In genomic region chr19:10471909-10472308, GRCh38 we compare ENCODE assay signal across 8 cellular contexts. TPM values are rescaled to one million over a fixed set of nuclear protein-coding genes. Genes with fewer than 3 reads are reported as not detected.
DNase-seq lines count a peak whose midpoint lies in the region; ATAC-seq and TF ChIP-seq lines count a peak whose summit lies in the region.

No MANE protein-coding gene starts in this region.

- no peaks in the 10 kb centered on the region for H3K36me3 Mint-ChIP-seq in activated CD4-positive, alpha-beta T cell treated with anti-CD3 and anti-CD28 coated beads for 36 hours (ENCODE audit: low read depth)
- no peaks in the 10 kb centered on the region for H3K36me3 Mint-ChIP-seq in nephron (ENCODE audit: low read depth)

- H3K4me1 Mint-ChIP-seq in activated CD4-positive, alpha-beta T cell treated with anti-CD3 and anti-CD28 coated beads for 36 hours: no peaks in the 10 kb centered on the region
- no peaks in the 10 kb centered on the region for H3K4me1 Mint-ChIP-seq in nephron

- POLR2A ChIA-PET in activated CD4-positive, alpha-beta T cell treated with anti-CD3 and anti-CD28 coated beads for 36 hours (lab: Charles Lee): interaction anchor here (0.6 kb wide), 1 partner anchor 131 kb away, joined by 3 read pairs; no protein-coding TSS in a partner anchor

- no peaks in the 10 kb centered on the region for H3K9me3 Mint-ChIP-seq in activated CD4-positive, alpha-beta T cell treated with anti-CD3 and anti-CD28 coated beads for 36 hours (ENCODE audit: low read depth)
- no peaks in the 10 kb centered on the region for H3K9me3 Mint-ChIP-seq in nephron

- H3K4me3 Mint-ChIP-seq in activated CD4-positive, alpha-beta T cell treated with anti-CD3 and anti-CD28 coated beads for 36 hours: no peak overlapping the region
- H3K4me3 Mint-ChIP-seq in nephron: no peak overlapping the region

- intact Hi-C loops in activated CD4-positive, alpha-beta T cell treated with anti-CD3 and anti-CD28 coated beads for 36 hours (cut with DNase I, micrococcal nuclease): no loop called here

- ATAC-seq in activated CD4-positive, alpha-beta T cell treated with anti-CD3 and anti-CD28 coated beads for 36 hours: peak; percentile 60
- ATAC-seq in GM21529 (IDR thresholded peaks at IDR 0.05; ENCODE audit: unreplicated experiment): no peak

- DNase-seq in activated CD4-positive, alpha-beta T cell treated with anti-CD3 and anti-CD28 coated beads for 36 hours: no peak
- no peak for DNase-seq in activated CD4-positive, alpha-beta T cell treated with anti-CD3 and anti-CD28 coated beads, Interleukin-2, amount 50 U/mL, for 4 hours
- DNase-seq in NCI-H128 (lab: John Stamatoyannopoulos, UW; ENCODE audit: unreplicated experiment) (peak; percentile 29), amniotic stem cell (lab: John Stamatoyannopoulos, UW) (peak; percentile 24), anterior cingulate cortex (lab: John Stamatoyannopoulos, UW) (no peak)
- DNase-seq in NK-92 treated with Interleukin-12 subunit alpha and Interleukin-12 subunit beta, amount 100 ng/mL, for 24 hours (lab: John Stamatoyannopoulos, UW): no peak

- H3K27me3 Mint-ChIP-seq in activated CD4-positive, alpha-beta T cell treated with anti-CD3 and anti-CD28 coated beads for 36 hours: peaks cover 2% of the 10 kb centered on the region
- no peaks in the 10 kb centered on the region for H3K27me3 Mint-ChIP-seq in nephron (ENCODE audit: low read depth)

- TF ChIP-seq CTCF in nephron (IDR thresholded peaks at IDR 0.05; ENCODE audit: unreplicated experiment in 3 of 3): peak; percentile 36 to 51 (median 37)

- H3K27ac Mint-ChIP-seq in activated CD4-positive, alpha-beta T cell treated with anti-CD3 and anti-CD28 coated beads for 36 hours: no peak overlapping the region
- H3K27ac Mint-ChIP-seq in nephron: no peak overlapping the region

- CTCF ChIA-PET in activated CD4-positive, alpha-beta T cell treated with anti-CD3 and anti-CD28 coated beads for 36 hours (lab: Charles Lee): interaction anchor here (0.7 to 0.8 kb wide), 2 partner anchors 11 to 148 kb away, joined by 3 to 4 read pairs; no protein-coding TSS in a partner anchor

RNA-seq across cellular contexts. Expression of gene KEAP1, which starts 31.2 kb away (rescaled TPM):
- 10 to 100 TPM; 38.7 to 58.7 TPM for total RNA-seq in activated CD4-positive, alpha-beta T cell treated with anti-CD3 and anti-CD28 coated beads for 36 hours

RNA-seq across cellular contexts. Expression of gene S1PR5, which starts 45.3 kb away (rescaled TPM):
- under 1 TPM; 0.07 to 0.11 TPM for total RNA-seq in activated CD4-positive, alpha-beta T cell treated with anti-CD3 and anti-CD28 coated beads for 36 hours

RNA-seq across cellular contexts. Expression of gene PDE4A, which starts 51.6 kb away (rescaled TPM):
- 1 to 10 TPM; 3.9 to 4.3 TPM for total RNA-seq in activated CD4-positive, alpha-beta T cell treated with anti-CD3 and anti-CD28 coated beads for 36 hours

Comparison
In these comparisons a context has a peak if more than half of its experiments do, and no peak if none do; other contexts are left out.
1. DNase-seq: peak in NCI-H128 (single experiment) and amniotic stem cell (single experiment); none in activated CD4-positive, alpha-beta T cell treated with anti-CD3 and anti-CD28 coated beads for 36 hours (single experiment), activated CD4-positive, alpha-beta T cell treated with anti-CD3 and anti-CD28 coated beads, Interleukin-2, amount 50 U/mL, for 4 hours (0 of 2), NK-92 treated with Interleukin-12 subunit alpha and Interleukin-12 subunit beta, amount 100 ng/mL, for 24 hours (single experiment) and anterior cingulate cortex (0 of 58).